Comparison of ENCODE assay signal across 8 cellular contexts in the genomic region with DNA sequence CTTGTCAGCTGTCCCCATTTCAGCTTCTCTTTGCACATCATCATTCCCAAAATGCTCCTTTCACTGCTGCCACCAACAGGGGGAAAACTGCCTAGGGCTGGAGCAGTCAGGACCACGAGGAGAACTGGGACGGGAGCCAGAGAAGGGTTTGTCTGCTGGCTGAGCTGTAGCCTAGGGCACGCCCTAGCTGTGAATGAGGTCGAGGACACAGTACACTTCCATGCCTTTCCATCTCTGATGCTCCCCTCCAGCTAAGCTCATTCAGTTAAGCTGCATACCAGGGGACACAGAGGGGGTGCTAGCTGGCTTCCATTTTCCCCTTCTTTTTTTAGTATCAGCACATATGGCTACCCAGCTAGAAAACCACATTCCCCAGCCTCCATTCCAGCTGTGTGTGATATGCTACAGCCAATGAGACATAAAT.
DNase-seq lines count a peak whose midpoint lies in the region; ATAC-seq and TF ChIP-seq lines count a peak whose summit lies in the region.

No MANE protein-coding gene starts in this region.

- no peaks in the 10 kb centered on the region for H3K9me3 ChIP-seq in upper lobe of right lung

- H3K36me3 ChIP-seq in upper lobe of right lung, result no peaks in the 10 kb centered on the region

- H3K4me1 ChIP-seq in upper lobe of right lung, result peaks cover 10% of the 10 kb centered on the region

- DNase-seq in AG09309 (ENCODE audit: low read depth) (no peak), HuH-7.5 (ENCODE audit: low spot score) (peak; percentile 50), astrocyte of the spinal cord (ENCODE audit: low read depth, low spot score) (peak; percentile 75), islet precursor cell (peak; percentile 63), upper lobe of right lung (no peak), NCI-H510A (lab: John Stamatoyannopoulos, UW) (no peak), coronary artery (ENCODE audit: low spot score) (no peak), NOMO-1 treated with DMSO at 0.1 percent for 48 hours (lab: John Stamatoyannopoulos, UW; ENCODE audit: unreplicated experiment) (no peak)

- H3K4me3 ChIP-seq in AG09309 (ENCODE audit: control insufficient read depth, low read depth, low read length) (no peak overlapping the region), astrocyte of the spinal cord (ENCODE audit: low read depth, low read length) (no peak overlapping the region), upper lobe of right lung (no peak overlapping the region), coronary artery (no peak overlapping the region)

- no peaks in the 10 kb centered on the region for H3K27me3 ChIP-seq in upper lobe of right lung

- TF ChIP-seq CTCF in AG09309 (IDR thresholded peaks at IDR 0.05; ENCODE audit: control insufficient read depth, insufficient read depth, low read depth, low read length, missing control alignments) (peak; percentile 58), astrocyte of the spinal cord (IDR thresholded peaks at IDR 0.05; ENCODE audit: low read depth, low read length) (peak; percentile 45), upper lobe of right lung (IDR thresholded peaks at IDR 0.05) (peak; percentile 42), coronary artery (IDR thresholded peaks at IDR 0.05) (no peak)

- H3K27ac ChIP-seq in upper lobe of right lung, result no peak overlapping the region
- no peak overlapping the region for H3K27ac ChIP-seq in coronary artery

- in situ Hi-C loops in astrocyte of the spinal cord (cut with HindIII; ENCODE audit: low sequenced_read_pairs), result no loop called here

- intact Hi-C loops in upper lobe of right lung (cut with DNase I), result no loop called here

- ATAC-seq in upper lobe of right lung, result peak; percentile 72

Comparison
In these comparisons a context has a peak if more than half of its experiments do, and no peak if none do; other contexts are left out.
1. DNase-seq: peak in HuH-7.5 (single experiment), astrocyte of the spinal cord (single experiment) and islet precursor cell (single experiment); none in AG09309 (single experiment), upper lobe of right lung (single experiment), NCI-H510A (single experiment), coronary artery (single experiment) and NOMO-1 treated with DMSO at 0.1 percent for 48 hours (single experiment).